Comparison of ENCODE assay signal across 8 cellular contexts in genomic region chr11:112073941-112074811, GRCh38. TPM values are rescaled to one million over a fixed set of nuclear protein-coding genes. Genes with fewer than 3 reads are reported as not detected.
DNase-seq lines count a peak whose midpoint lies in the region; ATAC-seq and TF ChIP-seq lines count a peak whose summit lies in the region.

Gene NKAPD1 (plus strand): TSS chr11:112074299. CDS start chr11:112075575, 1,276 bp downstream.
Gene PIH1D2 (minus strand): TSS chr11:112074017. CDS start chr11:112073174, 843 bp downstream.

- H3K36me3 ChIP-seq in GM06990 (ENCODE audit: control insufficient read depth, insufficient read depth, low read length) (no peaks in the 10 kb centered on the region; the same call in none of the 2 replicates), SK-N-SH (replicated peaks in 1 of 2; ENCODE audit: control insufficient read depth in 1 of 2, insufficient read depth in 2 of 2, low read length in 1 of 2) (peaks cover 31 to 37% of the 10 kb centered on the region in 2 experiments), ovary (no peaks in the 10 kb centered on the region), thymus (ENCODE audit: control insufficient read depth, insufficient read depth) (peaks cover 7% of the 10 kb centered on the region)

- TF ChIP-seq RAD21 in SK-N-SH (IDR thresholded peaks at IDR 0.05; ENCODE audit: low read length): no peak

- TF ChIP-seq CTCF in GM06990 (IDR thresholded peaks at IDR 0.05; ENCODE audit: insufficient read depth, low read length, poor library complexity, severe bottlenecking) (peak; percentile 2), HFFc6 (IDR thresholded peaks at IDR 0.05) (no peak; the same call in none of the 2 replicates), NB4 (IDR thresholded peaks at IDR 0.05; ENCODE audit: low read depth, low read length) (no peak), SK-N-SH (IDR thresholded peaks at IDR 0.05) (0 out of 2 replicates have a peak, but pooled peaks have one; percentile 25), ovary (IDR thresholded peaks at IDR 0.05) (no peak)

- peak within 1 kb of the TSS; percentile 98 for H2AFZ ChIP-seq in SK-N-SH (ENCODE audit: low read depth)

- H3K9me2 ChIP-seq in SK-N-SH: no peaks in the 10 kb centered on the region

- peak; percentile 90 for DNase-seq in GM06990 (ENCODE audit: extremely low read depth, insufficient read length)
- DNase-seq in HFFc6: peak; percentile 88
- peak; percentile 91 for DNase-seq in NB4 (ENCODE audit: low read depth)
- peak; percentile 81 for DNase-seq in SK-N-SH
- peak; percentile 85 for DNase-seq in Right ventricle myocardium inferior (ENCODE audit: missing footprints)
- DNase-seq in ovary: peak; percentile 71 to 81 (median 79)

- no peaks in the 10 kb centered on the region for H4K20me1 ChIP-seq in SK-N-SH (ENCODE audit: insufficient read depth)

- H3K9ac ChIP-seq in SK-N-SH: peak within 1 kb of the TSS; percentile 91

- CTCF ChIA-PET in SK-N-SH (lab: Yijun Ruan, JAX): interaction anchor here (0.7 to 1.2 kb wide), 2 partner anchors 13 to 17 kb away, joined by 3 read pairs; partner anchors contain the start of genes SDHD and TIMM8B

- H3K27ac ChIP-seq in SK-N-SH (ENCODE audit: low read depth in 2 of 2, low read length in 1 of 2): peak within 1 kb of the TSS; percentile 96 to 99
- peak within 1 kb of the TSS; percentile 56 to 73 for H3K27ac ChIP-seq in ovary
- peak within 1 kb of the TSS; percentile 90 for H3K27ac ChIP-seq in thymus (ENCODE audit: low read depth)

- POLR2A ChIA-PET in SK-N-SH (lab: Yijun Ruan, JAX): no interaction called here

- TF ChIP-seq EP300 in SK-N-SH (IDR thresholded peaks at IDR 0.05; ENCODE audit: borderline replicate concordance in 1 of 2, low read depth in 1 of 2, low read length in 1 of 2): peak in 1 of 2 experiments; percentile 8; a peak in 1 of 4 replicates
- no peak for TF ChIP-seq EP300 in ovary (IDR thresholded peaks at IDR 0.05)

- peaks cover 11% of the 10 kb centered on the region in 2 experiments; a peak in 3 of 4 replicates for H3K4me1 ChIP-seq in SK-N-SH (ENCODE audit: control insufficient read depth in 1 of 2, insufficient read depth in 2 of 2, low read depth in 1 of 2, low read length in 1 of 2)
- peaks cover 7% of the 10 kb centered on the region for H3K4me1 ChIP-seq in ovary (ENCODE audit: insufficient read depth)
- H3K4me1 ChIP-seq in thymus (ENCODE audit: control insufficient read depth, insufficient read depth, low read length): peaks cover 3% of the 10 kb centered on the region

- 2% methylated on average over 27 of the region's 43 CpGs for WGBS in SK-N-SH (ENCODE audit: low lambda C conversion rate)
- 0% methylated on average over 43 of the region's 43 CpGs for WGBS in ovary, 3 donors
- WGBS in thymus: under 1% methylated on average over 43 of the region's 43 CpGs

- no peaks in the 10 kb centered on the region for H3K27me3 ChIP-seq in GM06990 (replicated peaks; ENCODE audit: control insufficient read depth, insufficient read depth, low read length)
- H3K27me3 ChIP-seq in SK-N-SH (ENCODE audit: insufficient read depth): no peaks in the 10 kb centered on the region
- no peaks in the 10 kb centered on the region for H3K27me3 ChIP-seq in ovary
- no peaks in the 10 kb centered on the region for H3K27me3 ChIP-seq in thymus (ENCODE audit: control insufficient read depth, insufficient read depth)

- H3K9me3 ChIP-seq in SK-N-SH (no peaks in the 10 kb centered on the region), ovary (no peaks in the 10 kb centered on the region), thymus (ENCODE audit: control insufficient read depth) (no peaks in the 10 kb centered on the region)

- peaks cover 34% of the 10 kb centered on the region for H3K4me1 Mint-ChIP-seq in HFFc6 (ENCODE audit: low read depth)
- peaks cover 31% of the 10 kb centered on the region for H3K4me1 Mint-ChIP-seq in activated naive CD8-positive, alpha-beta T cell (ENCODE audit: low read depth)

- TF ChIP-seq POLR2A in NB4 (IDR thresholded peaks at IDR 0.05; ENCODE audit: extremely low read depth, insufficient read length) (peak; percentile 56), ovary (IDR thresholded peaks at IDR 0.05) (no peak)

- H3K79me2 ChIP-seq in SK-N-SH (ENCODE audit: insufficient read depth): peaks cover 40% of the 10 kb centered on the region

- peaks cover 20% of the 10 kb centered on the region for H3F3A ChIP-seq in SK-N-SH (replicated peaks; ENCODE audit: insufficient read depth)

- H3K4me3 ChIP-seq in GM06990 (replicated peaks; ENCODE audit: low read depth, low read length) (peak within 1 kb of the TSS; percentile 96), NB4 (ENCODE audit: low read depth, low read length) (peak within 1 kb of the TSS; percentile 78), SK-N-SH (ENCODE audit: low read depth in 2 of 2, low read length in 1 of 2) (peak within 1 kb of the TSS; percentile 81 to 97), ovary (peak within 1 kb of the TSS; percentile 72), thymus (ENCODE audit: low read length) (peak within 1 kb of the TSS; percentile 75)

- intact Hi-C loops in Right ventricle myocardium inferior (cut with DNase I): no loop called here
- intact Hi-C loops in ovary (cut with DNase I): no loop called here

- peak within 1 kb of the TSS; percentile 99 for H3K27ac Mint-ChIP-seq in HFFc6
- peak within 1 kb of the TSS; percentile 98 for H3K27ac Mint-ChIP-seq in activated naive CD8-positive, alpha-beta T cell

- H3K4me3 Mint-ChIP-seq in HFFc6: peak within 1 kb of the TSS; percentile 98
- H3K4me3 Mint-ChIP-seq in activated naive CD8-positive, alpha-beta T cell: peak within 1 kb of the TSS; percentile 95

- peaks cover 22% of the 10 kb centered on the region for H3K36me3 Mint-ChIP-seq in HFFc6 (ENCODE audit: low read depth)
- H3K36me3 Mint-ChIP-seq in activated naive CD8-positive, alpha-beta T cell: peaks cover 10% of the 10 kb centered on the region

- ATAC-seq in Right ventricle myocardium inferior: peak; percentile 90

- no peaks in the 10 kb centered on the region for H3K27me3 Mint-ChIP-seq in HFFc6 (ENCODE audit: insufficient read depth)
- H3K27me3 Mint-ChIP-seq in activated naive CD8-positive, alpha-beta T cell: peaks cover 6% of the 10 kb centered on the region

- H3K9me3 Mint-ChIP-seq in HFFc6: no peaks in the 10 kb centered on the region
- H3K9me3 Mint-ChIP-seq in activated naive CD8-positive, alpha-beta T cell (ENCODE audit: low read depth): no peaks in the 10 kb centered on the region

- H3K4me2 ChIP-seq in SK-N-SH: peak within 1 kb of the TSS; percentile 96

TF ChIP-seq in SK-N-SH, 30 proteins besides CTCF, POLR2A, EP300 and RAD21 (continues in another document):
- TF ChIP-seq MAX (IDR thresholded peaks at IDR 0.05; ENCODE audit: low read depth) (peak; percentile 91), MXI1 (IDR thresholded peaks at IDR 0.05; ENCODE audit: low read depth, low read length) (peak; percentile 87; the same call in 1 of the 2 replicates), NRF1 (IDR thresholded peaks at IDR 0.05; ENCODE audit: low read depth, low read length) (no peak), NFIC (IDR thresholded peaks at IDR 0.05; ENCODE audit: borderline replicate concordance) (no peak), SIN3A (IDR thresholded peaks at IDR 0.05; ENCODE audit: borderline replicate concordance, low read depth, low read length) (peak; percentile 67; the same call in 1 of the 2 replicates), USF1 (IDR thresholded peaks at IDR 0.05; ENCODE audit: borderline replicate concordance, low read depth) (no peak), MEF2A (IDR thresholded peaks at IDR 0.05; ENCODE audit: borderline replicate concordance, low read depth) (no peak), POLR2AphosphoS5 (IDR thresholded peaks at IDR 0.05; ENCODE audit: low read depth, low read length) (peak; percentile 55; the same call in 1 of the 2 replicates), SMC3 (IDR thresholded peaks at IDR 0.05; ENCODE audit: low read depth, low read length) (no peak)

RNA-seq across cellular contexts. Expression of gene NKAPD1, which starts in this region (rescaled TPM):
- total RNA-seq in HFFc6 (2021; fragmentation: NEBNext Ultra II Directional; extraction: Animal tissue kit (Norgen Biotek cat#: 25700)): 10 to 100 TPM; 17.0 to 22.2 (median 19.8) TPM
- polyA plus RNA-seq in SK-N-SH (2012; rRNA removed) (9.2 and 13.1 TPM in 2 replicates), ovary (10 to 100 TPM; 18.8 to 48.2 TPM), thymus (23.3 TPM)
- 14.8 and 17.7 TPM in 2 replicates for polyA plus RNA-seq in SK-N-SH (2012; cell fraction: cytosol; rRNA removed)
- polyA plus RNA-seq in SK-N-SH (2012; cell fraction: nucleus; rRNA removed): 6.8 and 10.2 TPM in 2 replicates
- total RNA-seq in Right ventricle myocardium inferior (8.1 TPM), ovary (10 to 100 TPM; 11.4 to 23.1 (median 17.2) TPM)

RNA-seq across cellular contexts. Expression of gene PIH1D2, which starts in this region (rescaled TPM):
- 1 to 10 TPM in 4 of 6 experiments, under 1 TPM in 2; 0.59 to 1.5 (median 1.1) TPM for total RNA-seq in HFFc6 (2021; fragmentation: NEBNext Ultra II Directional; extraction: Animal tissue kit (Norgen Biotek cat#: 25700))
- polyA plus RNA-seq in SK-N-SH (2012; rRNA removed) (0.97 and 2.0 TPM in 2 replicates), ovary (1 to 10 TPM in 1 of 2 donors, under 1 TPM in 1; 0.94 to 2.3 TPM), thymus (1.4 TPM)
- polyA plus RNA-seq in SK-N-SH (2012; cell fraction: cytosol; rRNA removed): 1.9 and 2.4 TPM in 2 replicates
- 1.4 and 3.8 TPM in 2 replicates for polyA plus RNA-seq in SK-N-SH (2012; cell fraction: nucleus; rRNA removed)
- total RNA-seq in Right ventricle myocardium inferior (1.2 TPM), ovary (1 to 10 TPM in 6 of 7 donors, under 1 TPM in 1; 0.83 to 8.6 (median 2.4) TPM)

Comparison
In these comparisons a context has a peak if more than half of its experiments do, and no peak if none do; other contexts are left out.
1. Peak in every context shown above with its lines: DNase-seq, ATAC-seq, H3K4me3 ChIP-seq and H3K27ac ChIP-seq.
2. CTCF ChIP-seq: peak in GM06990 (single experiment) and SK-N-SH (single experiment); none in HFFc6 (single experiment), NB4 (single experiment) and ovary (0 of 3).